11 cellular contexts compared by ENCODE assay signal in genomic region chr1:209653915-209654351, GRCh38. TPM values are rescaled to one million over a fixed set of nuclear protein-coding genes. Genes with fewer than 3 reads are reported as not detected.
DNase-seq lines count a peak whose midpoint lies in the region; ATAC-seq and TF ChIP-seq lines count a peak whose summit lies in the region.
"Had no signal": no experiment of that assay in that cellular context is flagged by ENCODE, and none has a peak within 500 bp of the region (broad histone marks: within the 10 kb centered on the region; RNA-seq: fewer than 3 reads in every experiment).

No MANE protein-coding gene starts in this region.

- H3K27me3 ChIP-seq in mucosa of rectum (ENCODE audit: control insufficient read depth in 2 of 2, insufficient read depth in 2 of 2, low read length in 2 of 2) (no peaks in the 10 kb centered on the region), esophagus muscularis mucosa (no peaks in the 10 kb centered on the region)

- H3K27me3 Mint-ChIP-seq in HFFc6 (ENCODE audit: insufficient read depth): no peaks in the 10 kb centered on the region; the same call in none of the 2 replicates

- no peak for DNase-seq in T-helper 1 cell
- DNase-seq in esophagus muscularis mucosa (ENCODE audit: extremely low spot score): no peak
- no peak for DNase-seq in HUDEP-2 (lab: John Stamatoyannopoulos, UW; ENCODE audit: unreplicated experiment in 76 of 76)
- no peak for DNase-seq in HFFc6
- DNase-seq: DMS153, NCI-H2107, retina had no signal

- WGBS in esophagus muscularis mucosa: 91% methylated on average over 6 of the region's 7 CpGs

- H3K4me3 ChIP-seq in mucosa of rectum (ENCODE audit: low read length in 2 of 2) (no peak overlapping the region), esophagus muscularis mucosa (no peak overlapping the region)

- H3K4me1 Mint-ChIP-seq in HFFc6 (ENCODE audit: low read depth): peaks cover 46% of the 10 kb centered on the region

- no peak overlapping the region for H3K27ac Mint-ChIP-seq in HFFc6

- intact Hi-C loops in esophagus muscularis mucosa (cut with DNase I): no loop called here

- H3K9me3 Mint-ChIP-seq in HFFc6: no peaks in the 10 kb centered on the region

- no peaks in the 10 kb centered on the region for H3K36me3 ChIP-seq in mucosa of rectum (ENCODE audit: control insufficient read depth in 2 of 2, insufficient read depth in 2 of 2, low read length in 2 of 2)
- H3K36me3 ChIP-seq in esophagus muscularis mucosa: no peaks in the 10 kb centered on the region

- ATAC-seq in GM18498 (IDR thresholded peaks at IDR 0.05; ENCODE audit: unreplicated experiment) (peak; percentile 49), HG02678 (IDR thresholded peaks at IDR 0.05; ENCODE audit: unreplicated experiment) (peak; percentile 59)

- no peak for TF ChIP-seq EP300 in esophagus muscularis mucosa (IDR thresholded peaks at IDR 0.05)

- peak overlapping the region; percentile 69 for H3K27ac ChIP-seq in VCaP
- peak overlapping the region; percentile 95 to 96 for H3K27ac ChIP-seq in mucosa of rectum (ENCODE audit: low read depth in 2 of 2, low read length in 2 of 2)
- H3K27ac ChIP-seq in esophagus muscularis mucosa (replicated peaks in 1 of 4): no peak overlapping the region

- peak overlapping the region in 1 of 2 donors; percentile 48 for H3K9ac ChIP-seq in mucosa of rectum (ENCODE audit: low read depth in 1 of 2, low read length in 2 of 2)

- H3K4me3 Mint-ChIP-seq in HFFc6: no peak overlapping the region

- TF ChIP-seq CTCF in VCaP (conservative IDR thresholded peaks at IDR 0.05) (no peak), esophagus muscularis mucosa (IDR thresholded peaks at IDR 0.05) (no peak), HFFc6 (IDR thresholded peaks at IDR 0.05) (no peak)

- no peak for TF ChIP-seq POLR2A in esophagus muscularis mucosa (IDR thresholded peaks at IDR 0.05; ENCODE audit: low read depth)

- H3K36me3 Mint-ChIP-seq in HFFc6 (ENCODE audit: low read depth): no peaks in the 10 kb centered on the region

- H3K9me3 ChIP-seq in mucosa of rectum (ENCODE audit: control insufficient read depth in 2 of 2, low read length in 2 of 2): no peaks in the 10 kb centered on the region
- no peaks in the 10 kb centered on the region for H3K9me3 ChIP-seq in esophagus muscularis mucosa

- H3K4me1 ChIP-seq in mucosa of rectum (ENCODE audit: control insufficient read depth in 2 of 2, insufficient read depth in 2 of 2, low read length in 2 of 2): peaks cover 42 to 62% of the 10 kb centered on the region in 2 donors
- peaks cover 20 to 41% (median 37%) of the 10 kb centered on the region in 4 donors for H3K4me1 ChIP-seq in esophagus muscularis mucosa

RNA-seq across cellular contexts. Expression of gene LAMB3, which starts 1.7 kb away (rescaled TPM):
- 1 to 10 TPM in 1 of 4 donors, under 1 TPM in 3; 0.17 to 1.0 (median 0.52) TPM for total RNA-seq in esophagus muscularis mucosa
- total RNA-seq in HFFc6 (2021; fragmentation: NEBNext Ultra II Directional; extraction: Animal tissue kit (Norgen Biotek cat#: 25700)): 10 to 100 TPM in 2 of 6 experiments, 1 to 10 TPM in 4; 8.0 to 10.3 (median 9.8) TPM

RNA-seq across cellular contexts. Expression of gene G0S2, which starts 21.3 kb away (rescaled TPM):
- total RNA-seq in esophagus muscularis mucosa: 10 to 100 TPM in 2 of 4 donors, 1 to 10 TPM in 2; 4.9 to 28.5 (median 17.4) TPM
- total RNA-seq in HFFc6 (2021; fragmentation: NEBNext Ultra II Directional; extraction: Animal tissue kit (Norgen Biotek cat#: 25700)): 1 to 10 TPM; 1.7 to 2.6 (median 1.9) TPM

RNA-seq across cellular contexts. Expression of gene HSD11B1, which starts 50.7 kb away (rescaled TPM):
- 10 to 100 TPM in 1 of 4 donors, 1 to 10 TPM in 3; 5.0 to 17.2 (median 6.2) TPM for total RNA-seq in esophagus muscularis mucosa
- not detected for total RNA-seq in HFFc6 (2021; fragmentation: NEBNext Ultra II Directional; extraction: Animal tissue kit (Norgen Biotek cat#: 25700))

Comparison
In these comparisons a context has a peak if more than half of its experiments do, and no peak if none do; other contexts are left out.
1. H3K27ac ChIP-seq: peak in VCaP (single experiment) and mucosa of rectum (2 of 2); none in esophagus muscularis mucosa (0 of 4).
2. RNA of gene LAMB3, which starts 1.7 kb away (total RNA-seq): 8.0 to 10.3 TPM in HFFc6; 0.17 to 1.0 TPM in esophagus muscularis mucosa; every median in the first group is over 4 times any median in the second.
3. RNA of gene HSD11B1, which starts 50.7 kb away (total RNA-seq): 5.0 to 17.2 TPM in esophagus muscularis mucosa; not detected in HFFc6; every median in the first group is over 4 times any median in the second.